In the genomic region with DNA sequence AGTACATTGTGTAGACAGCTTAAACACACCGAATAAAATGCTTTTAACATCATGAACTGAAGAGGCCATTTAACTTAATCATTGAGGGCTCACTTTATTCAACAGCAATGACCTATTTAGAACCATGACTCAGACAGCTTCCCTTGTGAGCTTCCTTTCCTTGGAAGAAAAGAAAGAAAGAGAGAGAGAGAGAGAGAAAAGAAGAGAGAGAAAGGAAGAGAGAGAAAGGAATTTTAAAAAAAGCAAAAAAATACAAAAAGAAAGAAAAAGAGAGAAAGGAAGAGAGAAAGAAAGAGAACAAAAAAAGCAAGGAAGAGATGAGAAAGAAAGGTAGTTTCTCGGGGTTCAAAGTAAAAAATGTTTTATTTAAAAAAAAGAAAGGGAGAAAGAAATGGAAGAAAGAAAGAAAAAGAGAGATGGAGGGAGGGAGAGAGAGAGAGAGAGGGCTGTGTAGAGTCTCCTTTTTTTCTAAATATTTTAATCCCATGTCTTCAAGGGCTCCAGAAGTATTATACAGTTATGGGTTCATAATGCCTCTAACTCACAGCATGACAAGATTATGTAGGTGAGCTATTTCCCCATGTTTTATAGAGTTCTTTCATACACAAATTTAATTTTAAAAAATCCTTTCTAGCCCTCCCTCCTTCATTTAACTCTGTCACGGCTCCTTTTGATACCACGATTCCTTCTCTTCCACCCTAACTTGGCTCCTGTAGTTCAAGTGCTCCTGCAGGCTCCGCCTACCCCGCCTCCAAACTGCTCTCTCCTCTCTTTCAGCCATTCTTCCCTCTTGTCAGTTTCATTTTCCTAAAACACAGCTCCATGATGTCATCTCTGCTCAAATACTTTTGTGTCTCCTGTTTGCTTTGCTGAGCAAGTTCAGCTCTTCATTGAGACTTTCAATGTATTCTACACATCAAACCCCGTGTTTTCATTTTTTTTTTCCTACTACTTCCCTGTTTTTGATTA, we compare ENCODE assay signal across 8 cellular contexts.
DNase-seq lines count a peak whose midpoint lies in the region; ATAC-seq and TF ChIP-seq lines count a peak whose summit lies in the region.

No MANE protein-coding gene starts in this region.

- DNase-seq in HAP-1 (ENCODE audit: low spot score in 2 of 2) (peak; percentile 52 to 69), RPMI7951 (ENCODE audit: low read depth) (peak; percentile 69), foreskin fibroblast (peak; percentile 53 to 76), pons (ENCODE audit: low spot score) (peak; percentile 89), progenitor cell of endocrine pancreas (ENCODE audit: low spot score, unreplicated experiment) (no peak), amniotic stem cell (lab: John Stamatoyannopoulos, UW) (no peak), GM13977 (ENCODE audit: low spot score) (no peak)

- H3K4me1 Mint-ChIP-seq in progenitor cell of endocrine pancreas (ENCODE audit: low read depth) = peaks cover 5% of the 10 kb centered on the region

- no peak for ATAC-seq in HG02678 (IDR thresholded peaks at IDR 0.05; ENCODE audit: unreplicated experiment)

- H3K36me3 Mint-ChIP-seq in progenitor cell of endocrine pancreas (ENCODE audit: insufficient read depth) = peaks cover 17% of the 10 kb centered on the region

- no peaks in the 10 kb centered on the region for H3K9me3 ChIP-seq in HAP-1

- no peaks in the 10 kb centered on the region for H3K27me3 Mint-ChIP-seq in progenitor cell of endocrine pancreas

- H3K4me1 ChIP-seq in HAP-1 = peaks cover 21% of the 10 kb centered on the region

- no peaks in the 10 kb centered on the region for H3K36me3 ChIP-seq in HAP-1 (replicated peaks)

- H3K27me3 ChIP-seq in HAP-1 (ENCODE audit: low read depth) = no peaks in the 10 kb centered on the region

- H3K4me3 ChIP-seq in HAP-1 (no peak overlapping the region), foreskin fibroblast (ENCODE audit: low read depth in 1 of 2, low read length in 2 of 2) (no peak overlapping the region)

- in situ Hi-C loops in HAP-1 (cut with MboI; ENCODE audit: low sequenced_read_pairs) = no loop called here
- in situ Hi-C loops in GM13977 (cut with MboI; ENCODE audit: low pct_unique_long_range_greater_than_20kb, low sequenced_read_pairs, unreplicated experiment) = no loop called here

- TF ChIP-seq CTCF in foreskin fibroblast (IDR thresholded peaks at IDR 0.05; ENCODE audit: low read depth, low read length) (no peak), progenitor cell of endocrine pancreas (IDR thresholded peaks at IDR 0.05; ENCODE audit: unreplicated experiment) (no peak), GM13977 (IDR thresholded peaks at IDR 0.05; ENCODE audit: extremely low read depth, insufficient read depth, missing control alignments) (no peak)

- H3K4me3 Mint-ChIP-seq in progenitor cell of endocrine pancreas (ENCODE audit: low read depth) = no peak overlapping the region

- peaks cover 4% of the 10 kb centered on the region for H3K9me3 Mint-ChIP-seq in progenitor cell of endocrine pancreas (ENCODE audit: low read depth)

- H3K27ac Mint-ChIP-seq in progenitor cell of endocrine pancreas = no peak overlapping the region

Comparison
In these comparisons a context has a peak if more than half of its experiments do, and no peak if none do; other contexts are left out.
1. DNase-seq: peak in HAP-1 (2 of 2), RPMI7951 (single experiment), foreskin fibroblast (2 of 2) and pons (single experiment); none in progenitor cell of endocrine pancreas (single experiment), amniotic stem cell (single experiment) and GM13977 (single experiment).